9 cellular contexts compared by ENCODE assay signal in the genomic region with DNA sequence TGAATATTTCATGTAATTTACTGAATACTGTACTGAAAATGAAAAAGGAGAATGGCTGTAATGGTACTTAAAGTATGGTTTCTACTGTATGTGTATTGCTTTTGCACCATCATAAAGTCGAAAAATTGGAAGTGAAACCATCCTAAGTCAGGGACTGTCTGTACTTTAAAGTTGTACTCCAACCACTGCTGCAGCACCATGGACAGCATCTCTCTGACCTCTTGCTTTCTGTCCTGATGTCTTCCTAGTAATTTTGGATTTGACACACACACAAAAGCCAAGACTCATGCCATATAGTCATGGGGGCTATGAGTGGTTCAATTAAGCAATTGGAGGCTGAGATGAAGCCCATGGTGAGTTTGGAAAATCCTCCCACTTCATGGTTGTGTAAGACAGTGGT.
DNase-seq lines count a peak whose midpoint lies in the region; ATAC-seq, FAIRE-seq and TF ChIP-seq lines count a peak whose summit lies in the region.
"Had no signal": no experiment of that assay in that cellular context is flagged by ENCODE, and none has a peak within 500 bp of the region (broad histone marks: within the 10 kb centered on the region; RNA-seq: fewer than 3 reads in every experiment).

No MANE protein-coding gene starts in this region.

- H3K36me3 ChIP-seq in GM12878 (ENCODE audit: control insufficient read depth in 2 of 2, insufficient read depth in 2 of 2, low read length in 1 of 2): no peaks in the 10 kb centered on the region

- H3K79me2 ChIP-seq in GM12878 (ENCODE audit: control insufficient read depth, insufficient read depth, low read length): no peaks in the 10 kb centered on the region

- no peak for FAIRE-seq in GM12878 (lab: Jason Lieb, UNC)

- H3K27me3 ChIP-seq in GM12878 (replicated peaks in 1 of 2; ENCODE audit: control insufficient read depth in 2 of 2, insufficient read depth in 2 of 2, low read length in 1 of 2): no peaks in the 10 kb centered on the region

- intact Hi-C loops in GM12878 (cut with micrococcal nuclease; ENCODE audit: unreplicated experiment): no loop called here

- RAD21 ChIA-PET in GM12878 (lab: Charles Lee; ENCODE audit: unreplicated experiment): no interaction called here

- SMC1A ChIA-PET in GM12878 (lab: Charles Lee; ENCODE audit: uncharacterized antibody, unreplicated experiment): no interaction called here

- ATAC-seq in GM18517 (IDR thresholded peaks at IDR 0.05; ENCODE audit: unreplicated experiment) (peak; percentile 53), GM12878 (peak; percentile 57; the same call in 2 of the 3 replicates)

- POLR2A ChIA-PET in GM12878 (lab: Charles Lee): no interaction called here

- in situ Hi-C loops in GM12878 (cut with MboI): no loop called here

- no peak for TF ChIP-seq CTCF in GM12878 (IDR thresholded peaks at IDR 0.05 in 2 of 3, conservative IDR thresholded peaks at IDR 0.05 in 1 of 3; ENCODE audit: control insufficient read depth in 2 of 3, extremely low read depth in 1 of 3, insufficient read depth in 1 of 3, low read depth in 3 of 3, low read length in 3 of 3)

- DNase-seq in Kasumi-1 (lab: John Stamatoyannopoulos, UW) (peak; percentile 61 to 63), GM12878 (ENCODE audit: low read depth, low spot score) (no peak), myocyte (ENCODE audit: low read depth) (peak; percentile 77), hippocampal formation (lab: John Stamatoyannopoulos, UW) (no peak), SK-N-DZ (ENCODE audit: low spot score) (no peak), DMS79 treated with DMSO at 0.1 percent for 48 hours (lab: John Stamatoyannopoulos, UW) (no peak)
- no peak for DNase-seq in stimulated activated naive CD4-positive, alpha-beta T cell treated with Interleukin-2 at 50 U/mL for 16 hours (lab: John Stamatoyannopoulos, UW)
- DNase-seq: NCI-H1048 had no signal

- WGBS in GM12878 (ENCODE audit: insufficient coverage, insufficient replicate concordance, low lambda C conversion rate, missing lambda C conversion rate): 0% methylated on average over 1 of the region's 1 CpG

- CTCF ChIA-PET in GM12878 (lab: Yijun Ruan, JAX): no interaction called here

- no peak for TF ChIP-seq EP300 in GM12878 (IDR thresholded peaks at IDR 0.05; ENCODE audit: borderline replicate concordance in 1 of 2, control insufficient read depth in 1 of 2, low read depth in 2 of 2, low read length in 2 of 2)

- no peak for TF ChIP-seq RAD21 in GM12878 (IDR thresholded peaks at IDR 0.05; ENCODE audit: insufficient read depth, low read depth, low read length)

- H3K9me3 ChIP-seq in GM12878 (replicated peaks; ENCODE audit: control insufficient read depth, insufficient read depth, low read length): no peaks in the 10 kb centered on the region

- H3K4me1 ChIP-seq in GM12878 (ENCODE audit: control insufficient read depth, insufficient read depth, low read length): no peaks in the 10 kb centered on the region

- no peak overlapping the region for H2AFZ ChIP-seq in GM12878 (ENCODE audit: control insufficient read depth, low read depth, low read length)

- no peak overlapping the region for H3K4me3 ChIP-seq in GM12878

- no peak overlapping the region for H3K9ac ChIP-seq in GM12878 (ENCODE audit: control insufficient read depth, insufficient read depth, low read length)

- H4K20me1 ChIP-seq in GM12878 (ENCODE audit: control insufficient read depth, insufficient read depth): no peaks in the 10 kb centered on the region

- no TSS peak for BruUV-seq in GM12878 (replicated peaks; lab: Mats Ljungman, UMichigan)

- no peak for TF ChIP-seq POLR2A in GM12878 (IDR thresholded peaks at IDR 0.05; ENCODE audit: low read depth, low read length)

- no peak overlapping the region for H3K4me2 ChIP-seq in GM12878 (ENCODE audit: control insufficient read depth, insufficient read depth)

- H3K27ac ChIP-seq in GM12878 (ENCODE audit: control insufficient read depth, insufficient read depth): no peak overlapping the region

TF ChIP-seq in GM12878, 131 proteins besides CTCF, POLR2A, EP300 and RAD21 (continues in another document):
- TF ChIP-seq, protein P1, sequence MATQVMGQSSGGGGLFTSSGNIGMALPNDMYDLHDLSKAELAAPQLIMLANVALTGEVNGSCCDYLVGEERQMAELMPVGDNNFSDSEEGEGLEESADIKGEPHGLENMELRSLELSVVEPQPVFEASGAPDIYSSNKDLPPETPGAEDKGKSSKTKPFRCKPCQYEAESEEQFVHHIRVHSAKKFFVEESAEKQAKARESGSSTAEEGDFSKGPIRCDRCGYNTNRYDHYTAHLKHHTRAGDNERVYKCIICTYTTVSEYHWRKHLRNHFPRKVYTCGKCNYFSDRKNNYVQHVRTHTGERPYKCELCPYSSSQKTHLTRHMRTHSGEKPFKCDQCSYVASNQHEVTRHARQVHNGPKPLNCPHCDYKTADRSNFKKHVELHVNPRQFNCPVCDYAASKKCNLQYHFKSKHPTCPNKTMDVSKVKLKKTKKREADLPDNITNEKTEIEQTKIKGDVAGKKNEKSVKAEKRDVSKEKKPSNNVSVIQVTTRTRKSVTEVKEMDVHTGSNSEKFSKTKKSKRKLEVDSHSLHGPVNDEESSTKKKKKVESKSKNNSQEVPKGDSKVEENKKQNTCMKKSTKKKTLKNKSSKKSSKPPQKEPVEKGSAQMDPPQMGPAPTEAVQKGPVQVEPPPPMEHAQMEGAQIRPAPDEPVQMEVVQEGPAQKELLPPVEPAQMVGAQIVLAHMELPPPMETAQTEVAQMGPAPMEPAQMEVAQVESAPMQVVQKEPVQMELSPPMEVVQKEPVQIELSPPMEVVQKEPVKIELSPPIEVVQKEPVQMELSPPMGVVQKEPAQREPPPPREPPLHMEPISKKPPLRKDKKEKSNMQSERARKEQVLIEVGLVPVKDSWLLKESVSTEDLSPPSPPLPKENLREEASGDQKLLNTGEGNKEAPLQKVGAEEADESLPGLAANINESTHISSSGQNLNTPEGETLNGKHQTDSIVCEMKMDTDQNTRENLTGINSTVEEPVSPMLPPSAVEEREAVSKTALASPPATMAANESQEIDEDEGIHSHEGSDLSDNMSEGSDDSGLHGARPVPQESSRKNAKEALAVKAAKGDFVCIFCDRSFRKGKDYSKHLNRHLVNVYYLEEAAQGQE (IDR thresholded peaks at IDR 0.05; ENCODE audit: low read depth, low read length): peak; percentile 98
- TF ChIP-seq CHD2 (IDR thresholded peaks at IDR 0.05; ENCODE audit: borderline replicate concordance, low read depth, low read length) (no peak), RBBP5 (conservative IDR thresholded peaks at IDR 0.05) (no peak), JUNB (IDR thresholded peaks at IDR 0.05) (no peak), CHD4 (IDR thresholded peaks at IDR 0.05) (no peak), ATF7 (IDR thresholded peaks at IDR 0.05; ENCODE audit: low read depth) (no peak), SP1 (IDR thresholded peaks at IDR 0.05; ENCODE audit: low read depth, low read length) (no peak), MEF2A (IDR thresholded peaks at IDR 0.05; ENCODE audit: insufficient read depth, low read depth, low read length) (no peak), ZNF622 (IDR thresholded peaks at IDR 0.05) (no peak), YBX1 (IDR thresholded peaks at IDR 0.05) (no peak)
- TF ChIP-seq, protein P2, sequence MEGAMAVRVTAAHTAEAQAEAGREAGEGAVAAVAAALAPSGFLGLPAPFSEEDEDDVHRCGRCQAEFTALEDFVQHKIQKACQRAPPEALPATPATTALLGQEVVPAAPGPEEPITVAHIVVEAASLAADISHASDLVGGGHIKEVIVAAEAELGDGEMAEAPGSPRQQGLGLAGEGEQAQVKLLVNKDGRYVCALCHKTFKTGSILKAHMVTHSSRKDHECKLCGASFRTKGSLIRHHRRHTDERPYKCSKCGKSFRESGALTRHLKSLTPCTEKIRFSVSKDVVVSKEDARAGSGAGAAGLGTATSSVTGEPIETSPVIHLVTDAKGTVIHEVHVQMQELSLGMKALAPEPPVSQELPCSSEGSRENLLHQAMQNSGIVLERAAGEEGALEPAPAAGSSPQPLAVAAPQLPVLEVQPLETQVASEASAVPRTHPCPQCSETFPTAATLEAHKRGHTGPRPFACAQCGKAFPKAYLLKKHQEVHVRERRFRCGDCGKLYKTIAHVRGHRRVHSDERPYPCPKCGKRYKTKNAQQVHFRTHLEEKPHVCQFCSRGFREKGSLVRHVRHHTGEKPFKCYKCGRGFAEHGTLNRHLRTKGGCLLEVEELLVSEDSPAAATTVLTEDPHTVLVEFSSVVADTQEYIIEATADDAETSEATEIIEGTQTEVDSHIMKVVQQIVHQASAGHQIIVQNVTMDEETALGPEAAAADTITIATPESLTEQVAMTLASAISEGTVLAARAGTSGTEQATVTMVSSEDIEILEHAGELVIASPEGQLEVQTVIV (IDR thresholded peaks at IDR 0.05; ENCODE audit: borderline replicate concordance, partially characterized antibody): no peak
- TF ChIP-seq, protein P3, sequence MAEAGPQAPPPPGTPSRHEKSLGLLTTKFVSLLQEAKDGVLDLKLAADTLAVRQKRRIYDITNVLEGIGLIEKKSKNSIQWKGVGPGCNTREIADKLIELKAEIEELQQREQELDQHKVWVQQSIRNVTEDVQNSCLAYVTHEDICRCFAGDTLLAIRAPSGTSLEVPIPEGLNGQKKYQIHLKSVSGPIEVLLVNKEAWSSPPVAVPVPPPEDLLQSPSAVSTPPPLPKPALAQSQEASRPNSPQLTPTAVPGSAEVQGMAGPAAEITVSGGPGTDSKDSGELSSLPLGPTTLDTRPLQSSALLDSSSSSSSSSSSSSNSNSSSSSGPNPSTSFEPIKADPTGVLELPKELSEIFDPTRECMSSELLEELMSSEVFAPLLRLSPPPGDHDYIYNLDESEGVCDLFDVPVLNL (IDR thresholded peaks at IDR 0.05; ENCODE audit: low read depth, low read length): no peak

Comparison
In these comparisons a context has a peak if more than half of its experiments do, and no peak if none do; other contexts are left out.
1. DNase-seq: peak in Kasumi-1 (2 of 2) and myocyte (single experiment); none in GM12878 (single experiment), hippocampal formation (0 of 2), SK-N-DZ (single experiment), DMS79 treated with DMSO at 0.1 percent for 48 hours (single experiment) and stimulated activated naive CD4-positive, alpha-beta T cell treated with Interleukin-2 at 50 U/mL for 16 hours (single experiment).